Comparison of ENCODE assay signal across 14 cellular contexts in genomic region chr19:2532252-2533071, GRCh38. TPM values are rescaled to one million over a fixed set of nuclear protein-coding genes. Genes with fewer than 3 reads are reported as not detected.
DNase-seq lines count a peak whose midpoint lies in the region; ATAC-seq, FAIRE-seq and TF ChIP-seq lines count a peak whose summit lies in the region.
"Had no signal": no experiment of that assay in that cellular context is flagged by ENCODE, and none has a peak within 500 bp of the region (broad histone marks: within the 10 kb centered on the region; RNA-seq: fewer than 3 reads in every experiment).

No MANE protein-coding gene starts in this region.

- no peak for TF ChIP-seq POLR2A in GM12891 (IDR thresholded peaks at IDR 0.05; ENCODE audit: low read depth, low read length)

- DNase-seq in GM12891 (ENCODE audit: insufficient read length, low spot score) (no peak), RKO (ENCODE audit: low spot score) (peak; percentile 89), renal cortical epithelial cell (ENCODE audit: low read depth) (peak; percentile 33), GM13976 (ENCODE audit: low spot score) (no peak)
- DNase-seq: activated CD4-positive, alpha-beta T cell treated with anti-CD3 and anti-CD28 coated beads, Interleukin-2, amount 50 U/mL, for 4 hours; activated naive CD8-positive, alpha-beta T cell treated with anti-CD3 and anti-CD28 coated beads for 36 hours; DMS 273 treated with DMSO at 0.1 percent for 48 hours; left cardiac atrium; nucleus accumbens had no signal

- TF ChIP-seq CTCF in GM13976 (IDR thresholded peaks at IDR 0.05; ENCODE audit: borderline replicate concordance, control extremely low read depth, extremely low read depth, insufficient read depth, missing control alignments): no peak

- FAIRE-seq in GM12891 (lab: Jason Lieb, UNC): peak; percentile 60
- FAIRE-seq: GM18507 had no signal

- in situ Hi-C loops in GM13976 (cut with MboI; ENCODE audit: low sequenced_read_pairs, unreplicated experiment): no loop called here

- ATAC-seq in esophagus mucosa (peak; percentile 41), GM19397 (IDR thresholded peaks at IDR 0.05; ENCODE audit: unreplicated experiment) (no peak), GM21423 (IDR thresholded peaks at IDR 0.05; ENCODE audit: unreplicated experiment) (no peak), HG02642 (IDR thresholded peaks at IDR 0.05; ENCODE audit: poor library complexity, unreplicated experiment) (no peak)

TF ChIP-seq in GM12891, 5 proteins besides CTCF, POLR2A, EP300 and RAD21:
- no peak for TF ChIP-seq SPI1 (IDR thresholded peaks at IDR 0.05; ENCODE audit: low read depth, low read length)
- TF ChIP-seq POU2F2 (IDR thresholded peaks at IDR 0.05; ENCODE audit: low read depth, low read length): no peak
- no peak for TF ChIP-seq TAF1 (IDR thresholded peaks at IDR 0.05; ENCODE audit: low read depth, low read length)
- TF ChIP-seq PAX5 (IDR thresholded peaks at IDR 0.05; ENCODE audit: insufficient read depth, low read length, severe bottlenecking): no peak
- TF ChIP-seq POLR2AphosphoS5 (IDR thresholded peaks at IDR 0.05; ENCODE audit: low read depth, low read length): no peak
TF ChIP-seq in GM12891: peak in this region for 0.

RNA-seq across cellular contexts. Expression of gene GADD45B, which starts 56.5 kb away (rescaled TPM):
- 138 TPM for polyA plus RNA-seq in GM12891 (2012; ENCODE audit: low read depth, missing spikeins)
- total RNA-seq in esophagus mucosa: 26.3 TPM
- 31.4 and 50.2 TPM in 2 replicates for total RNA-seq in renal cortical epithelial cell

Comparison
In these comparisons a context has a peak if more than half of its experiments do, and no peak if none do; other contexts are left out.
1. DNase-seq: peak in RKO (single experiment) and renal cortical epithelial cell (single experiment); none in GM12891 (single experiment) and GM13976 (single experiment).